Comparison of ENCODE assay signal across 1 cellular context in the genomic region with DNA sequence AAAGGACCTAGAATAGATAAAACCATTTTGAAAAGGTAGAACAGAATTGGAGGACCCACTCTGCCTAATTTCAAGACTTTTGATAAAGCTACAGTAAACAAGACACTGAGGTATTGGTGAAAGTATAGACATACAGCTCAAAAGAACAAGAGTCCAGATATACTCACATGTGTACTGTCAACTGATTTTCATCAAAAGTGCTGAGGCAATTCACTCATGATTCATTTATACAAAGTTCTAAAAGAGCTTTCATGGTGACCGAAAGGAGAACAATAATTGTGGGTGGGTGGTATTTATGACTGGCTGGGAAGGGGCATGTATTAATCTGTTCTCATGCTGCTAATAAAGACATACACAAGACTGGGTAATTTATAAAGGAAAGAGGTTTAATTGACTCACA.
TF ChIP-seq lines count a peak whose summit lies in the region.

No MANE protein-coding gene starts in this region.

TF ChIP-seq in K562, 482 proteins besides CTCF, POLR2A, EP300 and RAD21 (continued from another document):
- TF ChIP-seq E2F8 (IDR thresholded peaks at IDR 0.05; ENCODE audit: low read depth, partially characterized antibody) (no peak), THAP7 (CRISPR knock-in tag; IDR thresholded peaks at IDR 0.05) (no peak), CXXC5 (CRISPR knock-in tag; IDR thresholded peaks at IDR 0.05) (no peak), NFIC (IDR thresholded peaks at IDR 0.05) (no peak), CC2D1A (IDR thresholded peaks at IDR 0.05) (no peak)
